ENCODE assay signal across 26 cellular contexts in genomic region chr14:56975521-56975920, GRCh38.
"Had no signal": no experiment of that assay in that cellular context is flagged by ENCODE, and none has a peak within 500 bp of the region (broad histone marks: within the 10 kb centered on the region; RNA-seq: fewer than 3 reads in every experiment).

No MANE protein-coding gene starts in this region.

- H3K9me3 Mint-ChIP-seq: mesothelial cell of epicardium; naive B cell; nephron progenitor cell; neural progenitor cell; stimulated activated memory B cell treated with anti-CD40 and anti-IgM and Interleukin-4, amounts not matched to agents 10 μg/mL and 1 μg/mL and 100 μg/mL, for 72 hours; stimulated activated naive CD8-positive, alpha-beta T cell treated with anti-CD3 and anti-CD28 coated beads, Interleukin-15, amount 100 ng/mL, for 72 hours; type B pancreatic cell had no signal

- H3K9me3 ChIP-seq: neutrophil, psoas muscle, right lobe of liver, tibial nerve, uterus had no signal

- H3K27ac ChIP-seq: left ventricle myocardium inferior, neural progenitor cell, neutrophil, parathyroid adenoma, psoas muscle, right lobe of liver, tibial nerve, uterus had no signal

- H3K27me3 ChIP-seq: neural progenitor cell, neutrophil, right lobe of liver, tibial nerve, uterus had no signal

- H3K79me2 ChIP-seq: parathyroid adenoma had no signal

- DNase-seq: islet precursor cell; left ventricle myocardium inferior; mesendoderm; naive B cell; natural killer cell; nephron progenitor cell; occipital lobe; psoas muscle; right lobe of liver; stimulated activated CD4-positive, alpha-beta T cell treated with anti-CD3 and anti-CD28 coated beads, Interleukin-1b, Interleukin-23, amount 100 ng/mL, for 48 hours; stimulated activated CD4-positive, alpha-beta T cell treated with anti-CD3 and anti-CD28 coated beads, Interleukin-2, amount 100 ng/mL, for 48 hours; stimulated activated CD4-positive, alpha-beta T cell treated with anti-CD3 and anti-CD28 coated beads, Interleukin-4, amount 100 ng/mL, for 4 hours; stimulated activated CD8-positive, alpha-beta memory T cell treated with anti-CD3 and anti-CD28 coated beads, Interleukin-4, amount 100 ng/mL, for 48 hours; stimulated activated naive CD4-positive, alpha-beta T cell treated with Interleukin-2 at 50 U/mL for 16 hours; stimulated activated naive CD8-positive, alpha-beta T cell treated with anti-CD3 and anti-CD28 coated beads, Interleukin-15, amount 100 ng/mL, for 72 hours; substantia nigra; uterus had no signal

- H3K4me3 Mint-ChIP-seq: mesothelial cell of epicardium; naive B cell; natural killer cell; nephron progenitor cell; neural progenitor cell; stimulated activated memory B cell treated with anti-CD40 and anti-IgM and Interleukin-4, amounts not matched to agents 10 μg/mL and 1 μg/mL and 100 μg/mL, for 72 hours; stimulated activated naive CD8-positive, alpha-beta T cell treated with anti-CD3 and anti-CD28 coated beads, Interleukin-15, amount 100 ng/mL, for 72 hours; type B pancreatic cell had no signal

- H3K4me1 ChIP-seq: left ventricle myocardium inferior, parathyroid adenoma, psoas muscle, right lobe of liver, tibial nerve, uterus had no signal

- H3K4me2 ChIP-seq: neural progenitor cell, smooth muscle cell had no signal

- H3K36me3 ChIP-seq: left ventricle myocardium inferior, neural progenitor cell, neutrophil, right lobe of liver, tibial nerve, uterus had no signal

- H3K4me1 Mint-ChIP-seq: mesothelial cell of epicardium; naive B cell; natural killer cell; nephron progenitor cell; stimulated activated memory B cell treated with anti-CD40 and anti-IgM and Interleukin-4, amounts not matched to agents 10 μg/mL and 1 μg/mL and 100 μg/mL, for 72 hours; stimulated activated naive CD8-positive, alpha-beta T cell treated with anti-CD3 and anti-CD28 coated beads, Interleukin-15, amount 100 ng/mL, for 72 hours had no signal

- H3K36me3 Mint-ChIP-seq: mesothelial cell of epicardium; naive B cell; natural killer cell; neural progenitor cell; stimulated activated memory B cell treated with anti-CD40 and anti-IgM and Interleukin-4, amounts not matched to agents 10 μg/mL and 1 μg/mL and 100 μg/mL, for 72 hours; type B pancreatic cell had no signal

- H2AFZ ChIP-seq: neural progenitor cell, parathyroid adenoma had no signal

- H3K27ac Mint-ChIP-seq: mesothelial cell of epicardium; naive B cell; natural killer cell; nephron progenitor cell; neural progenitor cell; stimulated activated memory B cell treated with anti-CD40 and anti-IgM and Interleukin-4, amounts not matched to agents 10 μg/mL and 1 μg/mL and 100 μg/mL, for 72 hours; stimulated activated naive CD8-positive, alpha-beta T cell treated with anti-CD3 and anti-CD28 coated beads, Interleukin-15, amount 100 ng/mL, for 72 hours; type B pancreatic cell had no signal

- H3K27me3 Mint-ChIP-seq: type B pancreatic cell had no signal

- H3K4me3 ChIP-seq: left ventricle myocardium inferior, lung, neural progenitor cell, psoas muscle, right lobe of liver, smooth muscle cell, tibial nerve, uterus had no signal
